ENCODE assay signal across 25 cellular contexts in genomic region chr3:50532062-50532705, GRCh38. TPM values are rescaled to one million over a fixed set of nuclear protein-coding genes. Genes with fewer than 3 reads are reported as not detected.
DNase-seq lines count a peak whose midpoint lies in the region; ATAC-seq and TF ChIP-seq lines count a peak whose summit lies in the region.
"Had no signal": no experiment of that assay in that cellular context is flagged by ENCODE, and none has a peak within 500 bp of the region (broad histone marks: within the 10 kb centered on the region; RNA-seq: fewer than 3 reads in every experiment).

No MANE protein-coding gene starts in this region.

- peak; percentile 13 for TF ChIP-seq CTCF in progenitor cell of endocrine pancreas (IDR thresholded peaks at IDR 0.05; ENCODE audit: unreplicated experiment)

- no peaks in the 10 kb centered on the region for H3K36me3 Mint-ChIP-seq in progenitor cell of endocrine pancreas (ENCODE audit: insufficient read depth)
- H3K36me3 Mint-ChIP-seq in activated CD4-positive, alpha-beta memory T cell treated with anti-CD3 and anti-CD28 coated beads for 36 hours: no peaks in the 10 kb centered on the region
- H3K36me3 Mint-ChIP-seq: activated CD8-positive, alpha-beta memory T cell treated with anti-CD3 and anti-CD28 coated beads, Interleukin-2, amount 10 ng/mL, durations not matched to agents 7 days and 5 days; activated naive CD4-positive, alpha-beta T cell treated with anti-CD3 and anti-CD28 coated beads, Interleukin-2, amount 10 ng/mL, durations not matched to agents 7 days and 5 days; naive thymus-derived CD4-positive, alpha-beta T cell had no signal

- H3K27ac Mint-ChIP-seq in progenitor cell of endocrine pancreas: no peak overlapping the region
- no peak overlapping the region for H3K27ac Mint-ChIP-seq in activated CD4-positive, alpha-beta memory T cell treated with anti-CD3 and anti-CD28 coated beads for 36 hours
- H3K27ac Mint-ChIP-seq: activated CD8-positive, alpha-beta memory T cell treated with anti-CD3 and anti-CD28 coated beads, Interleukin-2, amount 10 ng/mL, durations not matched to agents 7 days and 5 days; activated naive CD4-positive, alpha-beta T cell treated with anti-CD3 and anti-CD28 coated beads, Interleukin-2, amount 10 ng/mL, durations not matched to agents 7 days and 5 days; naive thymus-derived CD4-positive, alpha-beta T cell; T-helper 1 cell treated with Interleukin-12 subunit alpha and Interleukin-12 subunit beta and Interleukin-4 antibody, amounts not matched to agents 30 μg/mL and 1 μg/mL, for 36 hours had no signal

- no peak overlapping the region for H3K27ac ChIP-seq in SJCRH30
- H3K27ac ChIP-seq: epithelial cell of prostate, pancreas, right lobe of liver had no signal

- H3K27me3 ChIP-seq in SJCRH30: peaks cover 13% of the 10 kb centered on the region; the same call in 1 of the 2 replicates
- H3K27me3 ChIP-seq: pancreas, right lobe of liver had no signal

- H3K4me1 Mint-ChIP-seq in progenitor cell of endocrine pancreas (ENCODE audit: low read depth): peaks cover 12% of the 10 kb centered on the region
- no peaks in the 10 kb centered on the region for H3K4me1 Mint-ChIP-seq in activated CD4-positive, alpha-beta memory T cell treated with anti-CD3 and anti-CD28 coated beads for 36 hours (ENCODE audit: low read depth)
- H3K4me1 Mint-ChIP-seq: activated CD8-positive, alpha-beta memory T cell treated with anti-CD3 and anti-CD28 coated beads, Interleukin-2, amount 10 ng/mL, durations not matched to agents 7 days and 5 days; activated naive CD4-positive, alpha-beta T cell treated with anti-CD3 and anti-CD28 coated beads, Interleukin-2, amount 10 ng/mL, durations not matched to agents 7 days and 5 days had no signal

- intact Hi-C loops in activated CD4-positive, alpha-beta memory T cell treated with anti-CD3 and anti-CD28 coated beads for 36 hours (cut with micrococcal nuclease): no loop called here

- H3K9me3 ChIP-seq in SJCRH30 (replicated peaks): no peaks in the 10 kb centered on the region
- H3K9me3 ChIP-seq: pancreas, right lobe of liver had no signal

- no peaks in the 10 kb centered on the region for H3K9me3 Mint-ChIP-seq in progenitor cell of endocrine pancreas (ENCODE audit: low read depth)
- H3K9me3 Mint-ChIP-seq in activated CD4-positive, alpha-beta memory T cell treated with anti-CD3 and anti-CD28 coated beads for 36 hours: no peaks in the 10 kb centered on the region
- H3K9me3 Mint-ChIP-seq: activated naive CD4-positive, alpha-beta T cell treated with anti-CD3 and anti-CD28 coated beads, Interleukin-2, amount 10 ng/mL, durations not matched to agents 7 days and 5 days; T-helper 1 cell treated with Interleukin-12 subunit alpha and Interleukin-12 subunit beta and Interleukin-4 antibody, amounts not matched to agents 30 μg/mL and 1 μg/mL, for 36 hours had no signal

- no peak overlapping the region for H3K4me3 ChIP-seq in SJCRH30
- H3K4me3 ChIP-seq: pancreas, right lobe of liver had no signal

- H3K36me3 ChIP-seq in SJCRH30: no peaks in the 10 kb centered on the region
- H3K36me3 ChIP-seq: pancreas, right lobe of liver had no signal

- DNase-seq in AG20443 (ENCODE audit: low spot score) (peak; percentile 35), RPMI7951 (ENCODE audit: low read depth) (peak; percentile 15), fibroblast of peridontal ligament (ENCODE audit: extremely low read depth) (peak; percentile 6), progenitor cell of endocrine pancreas (ENCODE audit: low spot score, unreplicated experiment) (no peak), SJCRH30 (no peak), SW 1271 (lab: John Stamatoyannopoulos, UW) (no peak)
- no peak for DNase-seq in activated CD4-positive, alpha-beta memory T cell treated with anti-CD3 and anti-CD28 coated beads for 36 hours
- DNase-seq: activated CD4-positive, alpha-beta T cell treated with anti-CD3 and anti-CD28 coated beads for 48 hours; activated CD8-positive, alpha-beta memory T cell treated with anti-CD3 and anti-CD28 coated beads, Interleukin-2, amount 10 ng/mL, durations not matched to agents 7 days and 5 days; activated naive CD4-positive, alpha-beta T cell treated with anti-CD3 and anti-CD28 coated beads, Interleukin-2, amount 10 ng/mL, durations not matched to agents 7 days and 5 days; caudate nucleus; DMS53; naive thymus-derived CD4-positive, alpha-beta T cell; NCI-H1092 treated with DMSO at 0.1 percent for 48 hours; NCI-H2029 treated with DMSO at 0.1 percent for 48 hours; NCI-H345; NCI-H774; pancreas; right lobe of liver; SHP77; stimulated activated CD4-positive, alpha-beta T cell treated with anti-CD3 and anti-CD28 coated beads, Interleukin-15, amount 100 ng/mL, for 24 hours; stimulated activated CD8-positive, alpha-beta memory T cell treated with anti-CD3 and anti-CD28 coated beads, Interleukin-4, amount 100 ng/mL, for 48 hours had no signal

- H3K4me1 ChIP-seq in SJCRH30: no peaks in the 10 kb centered on the region
- H3K4me1 ChIP-seq: pancreas, right lobe of liver had no signal

- ATAC-seq in GM18868 (IDR thresholded peaks at IDR 0.05; ENCODE audit: unreplicated experiment): no peak
- ATAC-seq: activated CD8-positive, alpha-beta memory T cell treated with anti-CD3 and anti-CD28 coated beads, Interleukin-2, amount 10 ng/mL, durations not matched to agents 7 days and 5 days; naive thymus-derived CD4-positive, alpha-beta T cell; pancreas; right lobe of liver had no signal

- H3K27me3 Mint-ChIP-seq in progenitor cell of endocrine pancreas: peaks cover 65% of the 10 kb centered on the region
- H3K27me3 Mint-ChIP-seq in activated CD4-positive, alpha-beta memory T cell treated with anti-CD3 and anti-CD28 coated beads for 36 hours: peaks cover 9% of the 10 kb centered on the region

- CTCF ChIA-PET in activated CD4-positive, alpha-beta memory T cell treated with anti-CD3 and anti-CD28 coated beads for 36 hours (lab: Charles Lee): interaction anchor here (1.7 kb wide), 1 partner anchor 10 kb away, joined by 6 read pairs; no protein-coding TSS in a partner anchor

- POLR2A ChIA-PET in activated CD4-positive, alpha-beta memory T cell treated with anti-CD3 and anti-CD28 coated beads for 36 hours (lab: Charles Lee): no interaction called here

- no peak overlapping the region for H3K4me3 Mint-ChIP-seq in progenitor cell of endocrine pancreas (ENCODE audit: low read depth)
- H3K4me3 Mint-ChIP-seq in activated CD4-positive, alpha-beta memory T cell treated with anti-CD3 and anti-CD28 coated beads for 36 hours: no peak overlapping the region
- H3K4me3 Mint-ChIP-seq: activated CD8-positive, alpha-beta memory T cell treated with anti-CD3 and anti-CD28 coated beads, Interleukin-2, amount 10 ng/mL, durations not matched to agents 7 days and 5 days; activated naive CD4-positive, alpha-beta T cell treated with anti-CD3 and anti-CD28 coated beads, Interleukin-2, amount 10 ng/mL, durations not matched to agents 7 days and 5 days; naive thymus-derived CD4-positive, alpha-beta T cell; T-helper 1 cell treated with Interleukin-12 subunit alpha and Interleukin-12 subunit beta and Interleukin-4 antibody, amounts not matched to agents 30 μg/mL and 1 μg/mL, for 36 hours had no signal

RNA-seq across cellular contexts. Expression of gene CACNA2D2, which starts 28.8 kb away (rescaled TPM):
- under 0.01 TPM in 1 of 2 replicates, not detected in the other for total RNA-seq in RPMI7951 (2014; rRNA removed; shearing (Covaris generic))
- total RNA-seq in progenitor cell of endocrine pancreas: 5.5 and 6.9 TPM in 2 replicates
- not detected in 2 replicates for total RNA-seq in SJCRH30 (2014; rRNA removed; shearing (Covaris generic))
- total RNA-seq in activated CD4-positive, alpha-beta memory T cell treated with anti-CD3 and anti-CD28 coated beads for 36 hours: under 1 TPM; 0.63 to 0.69 TPM

RNA-seq across cellular contexts. Expression of gene C3orf18, which starts 35.4 kb away (rescaled TPM):
- 15.5 and 16.0 TPM in 2 replicates for total RNA-seq in RPMI7951 (2014; rRNA removed; shearing (Covaris generic))
- 12.0 and 12.5 TPM in 2 replicates for total RNA-seq in progenitor cell of endocrine pancreas
- total RNA-seq in SJCRH30 (2014; rRNA removed; shearing (Covaris generic)): 1.1 and 2.4 TPM in 2 replicates
- 10 to 100 TPM; 16.7 to 17.0 TPM for total RNA-seq in activated CD4-positive, alpha-beta memory T cell treated with anti-CD3 and anti-CD28 coated beads for 36 hours

RNA-seq across cellular contexts. Expression of gene HEMK1, which starts 37.1 kb away (rescaled TPM):
- 8.8 and 12.8 TPM in 2 replicates for total RNA-seq in RPMI7951 (2014; rRNA removed; shearing (Covaris generic))
- 23.0 and 23.7 TPM in 2 replicates for total RNA-seq in progenitor cell of endocrine pancreas
- 6.2 and 6.3 TPM in 2 replicates for total RNA-seq in SJCRH30 (2014; rRNA removed; shearing (Covaris generic))
- total RNA-seq in activated CD4-positive, alpha-beta memory T cell treated with anti-CD3 and anti-CD28 coated beads for 36 hours: 10 to 100 TPM; 78.7 to 82.6 TPM

Comparison
In these comparisons a context has a peak if more than half of its experiments do, and no peak if none do; other contexts are left out.
1. DNase-seq: peak in AG20443 (single experiment), RPMI7951 (single experiment) and fibroblast of peridontal ligament (single experiment); none in progenitor cell of endocrine pancreas (single experiment), SJCRH30 (0 of 2), SW 1271 (0 of 2) and activated CD4-positive, alpha-beta memory T cell treated with anti-CD3 and anti-CD28 coated beads for 36 hours (single experiment).